17 cellular contexts compared by ENCODE assay signal in the genomic region with DNA sequence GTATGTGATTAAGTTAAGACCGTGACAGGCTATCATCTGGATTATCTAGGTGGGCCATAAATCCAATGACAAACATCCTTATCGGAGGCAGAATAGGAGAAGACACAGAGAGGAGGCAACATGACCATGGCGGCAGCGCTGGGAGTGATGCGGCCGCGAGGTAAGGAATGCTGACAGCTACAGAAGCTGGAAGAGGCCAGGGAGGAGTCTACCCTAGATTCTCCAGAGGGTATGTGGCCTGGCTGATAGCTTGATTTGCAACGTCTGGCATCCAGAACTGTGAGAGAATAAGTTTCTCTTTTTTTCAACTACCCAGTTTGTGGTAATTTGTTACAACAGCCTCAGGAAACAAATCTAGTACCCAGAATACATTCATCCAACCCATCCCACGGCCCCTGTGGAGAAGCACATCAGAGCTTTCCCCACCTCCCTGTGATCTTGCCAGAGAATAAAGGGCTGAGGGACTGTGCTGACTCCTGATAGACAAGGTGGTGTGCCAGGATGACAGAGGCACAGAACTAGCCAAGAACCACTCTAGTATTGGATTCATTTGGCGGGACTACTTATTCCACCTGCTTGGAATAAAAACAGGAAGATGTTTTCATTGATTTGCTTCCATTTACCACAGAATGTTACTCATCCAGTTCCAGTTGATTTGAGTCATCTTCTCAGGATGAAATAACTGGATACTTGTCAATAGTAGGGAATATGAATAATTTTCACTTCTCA.
DNase-seq lines count a peak whose midpoint lies in the region; TF ChIP-seq lines count a peak whose summit lies in the region.
"Had no signal": no experiment of that assay in that cellular context is flagged by ENCODE, and none has a peak within 500 bp of the region (broad histone marks: within the 10 kb centered on the region; RNA-seq: fewer than 3 reads in every experiment).

No MANE protein-coding gene starts in this region.

- no peak overlapping the region for H3K27ac ChIP-seq in coronary artery
- H3K27ac ChIP-seq: parathyroid adenoma, thoracic aorta had no signal

- no peak overlapping the region for H3K4me3 ChIP-seq in AG10803 (ENCODE audit: low read length)
- H3K4me3 ChIP-seq in coronary artery: no peak overlapping the region
- H3K4me3 ChIP-seq: thoracic aorta had no signal

- TF ChIP-seq CTCF in AG10803 (conservative IDR thresholded peaks at IDR 0.05; ENCODE audit: low read length) (no peak), coronary artery (IDR thresholded peaks at IDR 0.05) (no peak)

- DNase-seq in AG10803 (ENCODE audit: low read depth) (peak; percentile 59), LHCN-M2 (ENCODE audit: low read depth) (peak; percentile 93), astrocyte of the hippocampus (ENCODE audit: low read depth, low spot score) (peak; percentile 73), iris pigment epithelial cell (ENCODE audit: low read depth) (peak; percentile 20), HPDE6-E6E7 (ENCODE audit: extremely low spot score) (no peak), GM19240 (ENCODE audit: insufficient read length, low spot score) (no peak), coronary artery (ENCODE audit: low spot score) (no peak)
- no peak for DNase-seq in activated CD8-positive, alpha-beta memory T cell treated with anti-CD3 and anti-CD28 coated beads for 24 hours
- DNase-seq: activated CD4-positive, alpha-beta T cell treated with anti-CD3 and anti-CD28 coated beads for 4 hours; activated naive CD8-positive, alpha-beta T cell treated with anti-CD3 and anti-CD28 coated beads, Interleukin-2, amount 10 ng/mL, durations not matched to agents 7 days and 5 days; activated T-cell treated with anti-CD3 and anti-CD28 coated beads, Interleukin-2, amount 50 U/mL, for 1 hour; DMS 273 treated with DMSO at 0.1 percent for 48 hours; NCI-H1105; OCI-M1; stimulated activated CD4-positive, alpha-beta T cell treated with anti-CD3 and anti-CD28 coated beads, Interleukin-15, amount 100 ng/mL, for 24 hours had no signal

Comparison
In these comparisons a context has a peak if more than half of its experiments do, and no peak if none do; other contexts are left out.
1. DNase-seq: peak in AG10803 (single experiment), LHCN-M2 (single experiment), astrocyte of the hippocampus (single experiment) and iris pigment epithelial cell (single experiment); none in activated CD8-positive, alpha-beta memory T cell treated with anti-CD3 and anti-CD28 coated beads for 24 hours (single experiment), HPDE6-E6E7 (single experiment), GM19240 (single experiment) and coronary artery (single experiment).